1 cellular context compared by ENCODE assay signal in genomic region chr9:2016411-2017208, GRCh38.
TF ChIP-seq lines count a peak whose summit lies in the region.

No MANE protein-coding gene starts in this region.

TF ChIP-seq in GM23338, 12 proteins besides CTCF, POLR2A, EP300 and RAD21 (continued from another document):
- TF ChIP-seq, protein P1, sequence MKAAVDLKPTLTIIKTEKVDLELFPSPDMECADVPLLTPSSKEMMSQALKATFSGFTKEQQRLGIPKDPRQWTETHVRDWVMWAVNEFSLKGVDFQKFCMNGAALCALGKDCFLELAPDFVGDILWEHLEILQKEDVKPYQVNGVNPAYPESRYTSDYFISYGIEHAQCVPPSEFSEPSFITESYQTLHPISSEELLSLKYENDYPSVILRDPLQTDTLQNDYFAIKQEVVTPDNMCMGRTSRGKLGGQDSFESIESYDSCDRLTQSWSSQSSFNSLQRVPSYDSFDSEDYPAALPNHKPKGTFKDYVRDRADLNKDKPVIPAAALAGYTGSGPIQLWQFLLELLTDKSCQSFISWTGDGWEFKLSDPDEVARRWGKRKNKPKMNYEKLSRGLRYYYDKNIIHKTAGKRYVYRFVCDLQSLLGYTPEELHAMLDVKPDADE (IDR thresholded peaks at IDR 0.05): no peak
- TF ChIP-seq STAT1 (IDR thresholded peaks at IDR 0.05; ENCODE audit: unreplicated experiment): no peak
- TF ChIP-seq ZNF331 (CRISPR knock-in tag; IDR thresholded peaks at IDR 0.05; ENCODE audit: low read depth): no peak
- no peak for TF ChIP-seq CREB1 (CRISPR knock-in tag; IDR thresholded peaks at IDR 0.05; ENCODE audit: low read depth)
TF ChIP-seq in GM23338: peak in this region for 0.
